ENCODE assay signal across 8 cellular contexts in the genomic region with DNA sequence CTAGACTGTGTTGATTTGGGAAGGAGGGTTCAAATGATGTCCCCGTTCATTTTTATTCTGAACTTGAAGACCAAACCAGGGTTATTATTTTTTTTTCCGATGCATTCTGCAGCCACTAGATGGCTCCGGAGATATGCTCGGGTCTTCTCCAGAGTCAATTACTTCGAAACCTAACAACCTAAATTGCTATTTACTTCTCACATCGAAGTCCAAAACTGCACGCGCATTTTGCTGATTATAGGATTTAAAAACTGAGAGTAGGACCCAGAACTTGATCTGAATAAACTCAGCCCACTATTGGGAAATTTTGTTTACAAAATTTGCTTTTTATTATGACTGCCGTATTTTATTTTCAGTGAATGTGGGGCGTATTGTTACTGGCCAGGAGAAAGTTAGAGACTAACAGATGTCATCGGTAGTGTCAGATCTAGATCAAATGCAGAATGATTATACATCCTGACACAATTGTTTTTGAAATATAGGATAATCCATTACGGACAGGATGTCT.
DNase-seq lines count a peak whose midpoint lies in the region; ATAC-seq, FAIRE-seq and TF ChIP-seq lines count a peak whose summit lies in the region.

No MANE protein-coding gene starts in this region.

- H3K27me3 Mint-ChIP-seq in type B pancreatic cell = peaks cover 8% of the 10 kb centered on the region

- H3K4me1 ChIP-seq in GM12878 (ENCODE audit: control insufficient read depth, insufficient read depth, low read length) = no peaks in the 10 kb centered on the region

- peak overlapping the region; percentile 82 for H3K4me3 Mint-ChIP-seq in type B pancreatic cell

- no peaks in the 10 kb centered on the region; the same call in 2 of the 3 replicates for H3K9me3 ChIP-seq in GM12878 (replicated peaks; ENCODE audit: control insufficient read depth, insufficient read depth, low read length)

- no peak for FAIRE-seq in GM12878 (lab: Jason Lieb, UNC)

- no peak for ATAC-seq in GM12878
- ATAC-seq in GM19395 (IDR thresholded peaks at IDR 0.05; ENCODE audit: unreplicated experiment) = no peak
- no peak for ATAC-seq in HG03135 (IDR thresholded peaks at IDR 0.05; ENCODE audit: unreplicated experiment)

- no peak for TF ChIP-seq POLR2A in GM12878 (IDR thresholded peaks at IDR 0.05; ENCODE audit: low read depth, low read length)

- RAD21 ChIA-PET in GM12878 (lab: Charles Lee; ENCODE audit: unreplicated experiment) = interaction anchor here (0.6 to 1.4 kb wide), 5 partner anchors 149 to 1967 kb away, joined by 3 to 7 read pairs (median 3); no protein-coding TSS in a partner anchor

- DNase-seq in AG20443 (ENCODE audit: low spot score) (peak; percentile 66), NCI-H2196 treated with DMSO at 0.1 percent for 48 hours (lab: John Stamatoyannopoulos, UW; ENCODE audit: unreplicated experiment) (peak; percentile 3), GM12878 (ENCODE audit: low read depth, low spot score) (no peak), kidney glomerular epithelial cell (lab: John Stamatoyannopoulos, UW) (peak; percentile 21), type B pancreatic cell (ENCODE audit: extremely low spot score, unreplicated experiment) (no peak)

- no peaks in the 10 kb centered on the region for H3K36me3 Mint-ChIP-seq in type B pancreatic cell

- CTCF ChIA-PET in GM12878 (lab: Yijun Ruan, JAX) = interaction anchor here (0.5 to 2.3 kb wide), 30 partner anchors 8 to 722 kb away, joined by 3 to 17 read pairs (median 3); no protein-coding TSS in a partner anchor

- H4K20me1 ChIP-seq in GM12878 (ENCODE audit: control insufficient read depth, insufficient read depth) = no peaks in the 10 kb centered on the region

- TF ChIP-seq CTCF in GM12872 (IDR thresholded peaks at IDR 0.05; ENCODE audit: insufficient read depth, low read depth, low read length) (peak; percentile 64), GM12878 (IDR thresholded peaks at IDR 0.05 in 2 of 3, conservative IDR thresholded peaks at IDR 0.05 in 1 of 3; ENCODE audit: control insufficient read depth in 2 of 3, extremely low read depth in 1 of 3, insufficient read depth in 1 of 3, low read depth in 3 of 3, low read length in 3 of 3) (peak; percentile 48 to 69 (median 60); a peak in 5 of 6 replicates), type B pancreatic cell (conservative IDR thresholded peaks at IDR 0.05) (peak; percentile 92)

- no peaks in the 10 kb centered on the region for H3K79me2 ChIP-seq in GM12878 (ENCODE audit: control insufficient read depth, insufficient read depth, low read length)

- TF ChIP-seq EP300 in GM12878 (IDR thresholded peaks at IDR 0.05; ENCODE audit: borderline replicate concordance in 1 of 2, control insufficient read depth in 1 of 2, low read depth in 2 of 2, low read length in 2 of 2) = no peak

- no peak overlapping the region for H3K27ac ChIP-seq in GM12878 (ENCODE audit: control insufficient read depth, insufficient read depth)

- H3K4me2 ChIP-seq in GM12878 (ENCODE audit: control insufficient read depth, insufficient read depth) = no peak overlapping the region

- no peaks in the 10 kb centered on the region for H3K36me3 ChIP-seq in GM12878 (ENCODE audit: control insufficient read depth in 2 of 2, insufficient read depth in 2 of 2, low read length in 1 of 2)

- SMC1A ChIA-PET in GM12878 (lab: Charles Lee; ENCODE audit: uncharacterized antibody, unreplicated experiment) = interaction anchor here (0.7 to 3.2 kb wide), 12 partner anchors 16 to 1588 kb away, joined by 3 to 11 read pairs (median 4); no protein-coding TSS in a partner anchor

- peaks cover 16% of the 10 kb centered on the region for H3K4me1 Mint-ChIP-seq in type B pancreatic cell (ENCODE audit: unreplicated experiment)

- no peak overlapping the region for H2AFZ ChIP-seq in GM12878 (ENCODE audit: control insufficient read depth, low read depth, low read length)

- no peak overlapping the region for H3K4me3 ChIP-seq in GM12878

- POLR2A ChIA-PET in GM12878 (lab: Charles Lee) = no interaction called here

- BruUV-seq in GM12878 (replicated peaks; lab: Mats Ljungman, UMichigan) = no TSS peak

- no peaks in the 10 kb centered on the region for H3K27me3 ChIP-seq in GM12878 (replicated peaks in 1 of 2; ENCODE audit: control insufficient read depth in 2 of 2, insufficient read depth in 2 of 2, low read length in 1 of 2)

- in situ Hi-C loops in GM12878 (cut with MboI) = loop anchor here (10.0 to 25.0 kb wide), 2 partner anchors 949 to 1587 kb away; no protein-coding TSS in a partner anchor

- H3K9me3 Mint-ChIP-seq in type B pancreatic cell = peaks cover 11% of the 10 kb centered on the region

- intact Hi-C loops in GM12878 (cut with micrococcal nuclease; ENCODE audit: unreplicated experiment) = loop anchor here (2.0 to 5.0 kb wide), 2 partner anchors 259 to 1589 kb away; no protein-coding TSS in a partner anchor

- H3K9ac ChIP-seq in GM12878 (ENCODE audit: control insufficient read depth, insufficient read depth, low read length) = no peak overlapping the region

- H3K27ac Mint-ChIP-seq in type B pancreatic cell = no peak overlapping the region

- TF ChIP-seq RAD21 in GM12878 (IDR thresholded peaks at IDR 0.05; ENCODE audit: insufficient read depth, low read depth, low read length) = peak; percentile 59

- WGBS in GM12878 (ENCODE audit: insufficient coverage, insufficient replicate concordance, low lambda C conversion rate, missing lambda C conversion rate) = 0% methylated on average over 12 of the region's 12 CpGs

TF ChIP-seq in GM12878, 131 proteins besides CTCF, POLR2A, EP300 and RAD21:
- TF ChIP-seq ETV6 (conservative IDR thresholded peaks at IDR 0.05 in 1 of 2, IDR thresholded peaks at IDR 0.05 in 1 of 2; ENCODE audit: borderline replicate concordance in 1 of 2, low read depth in 1 of 2) (no peak), ZBTB11 (CRISPR knock-in tag; IDR thresholded peaks at IDR 0.05) (no peak), ZZZ3 (IDR thresholded peaks at IDR 0.05; ENCODE audit: control insufficient read depth, insufficient read length, low read depth) (no peak), SMC3 (IDR thresholded peaks at IDR 0.05; ENCODE audit: borderline replicate concordance, low read length) (peak; percentile 62; the same call in 1 of the 2 replicates)
TF ChIP-seq in GM12878: peak in this region for 1.

Comparison
In these comparisons a context has a peak if more than half of its experiments do, and no peak if none do; other contexts are left out.
1. DNase-seq: peak in AG20443 (single experiment), NCI-H2196 treated with DMSO at 0.1 percent for 48 hours (single experiment) and kidney glomerular epithelial cell (single experiment); none in GM12878 (single experiment) and type B pancreatic cell (single experiment).
2. Peak in every context shown above with its lines, with median percentiles within 50 percentile points of each other: CTCF ChIP-seq.